In the genomic region with DNA sequence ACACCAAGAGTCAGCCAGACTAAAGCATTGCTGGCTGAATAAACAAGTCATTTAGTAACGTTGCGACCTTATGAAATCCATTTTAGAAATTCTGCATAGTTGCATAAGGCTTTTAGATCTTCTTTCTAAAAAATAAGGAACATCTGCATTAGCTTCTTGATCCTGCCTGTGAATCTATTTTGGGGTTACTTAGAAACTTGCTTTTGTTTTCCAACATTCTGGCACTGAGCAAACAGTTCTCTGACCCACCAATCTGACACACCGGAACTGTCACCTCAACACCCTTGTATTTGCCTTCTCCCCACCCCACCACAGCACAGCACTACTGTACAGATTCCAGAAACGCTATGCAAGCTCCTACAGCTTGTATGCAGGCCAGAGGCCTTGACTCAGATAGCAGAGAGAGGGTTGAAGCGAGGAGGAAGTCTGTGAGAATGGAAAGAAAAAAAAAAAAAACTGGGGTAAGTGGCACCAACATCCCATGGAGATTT, we compare ENCODE assay signal across 9 cellular contexts. TPM values are rescaled to one million over a fixed set of nuclear protein-coding genes. Genes with fewer than 3 reads are reported as not detected.
DNase-seq lines count a peak whose midpoint lies in the region; ATAC-seq and TF ChIP-seq lines count a peak whose summit lies in the region.
"Had no signal": no experiment of that assay in that cellular context is flagged by ENCODE, and none has a peak within 500 bp of the region (broad histone marks: within the 10 kb centered on the region; RNA-seq: fewer than 3 reads in every experiment).

No MANE protein-coding gene starts in this region.

- CTCF ChIA-PET in PC-3 (lab: Charles Lee): no interaction called here

- peaks cover 6% of the 10 kb centered on the region; the same call in 1 of the 2 replicates for H3K4me1 ChIP-seq in PC-3 (ENCODE audit: insufficient read depth, low read length)

- H3K4me3 ChIP-seq in cardiac fibroblast (replicated peaks in 1 of 2; ENCODE audit: low read depth in 2 of 2, low read length in 2 of 2) (no peak overlapping the region), PC-3 (ENCODE audit: low read length) (no peak overlapping the region)

- no peak overlapping the region for H3K9ac ChIP-seq in PC-3 (ENCODE audit: low read length)

- no peaks in the 10 kb centered on the region for H3K36me3 ChIP-seq in PC-3 (ENCODE audit: low read depth, low read length)

- TF ChIP-seq CTCF in cardiac fibroblast (IDR thresholded peaks at IDR 0.05; ENCODE audit: low read depth, low read length): no peak
- TF ChIP-seq CTCF in PC-3 (conservative IDR thresholded peaks at IDR 0.05; ENCODE audit: low read depth, low read length): no peak

- H3K79me2 ChIP-seq in PC-3 (ENCODE audit: low read length): no peaks in the 10 kb centered on the region

- POLR2A ChIA-PET in PC-3 (lab: Charles Lee; ENCODE audit: unreplicated experiment): no interaction called here

- no TSS peak for BruUV-seq in PC-3 (replicated peaks; lab: Mats Ljungman, UMichigan)

- no peak overlapping the region for H2AFZ ChIP-seq in PC-3 (ENCODE audit: low read length)

- no peaks in the 10 kb centered on the region for H4K20me1 ChIP-seq in PC-3 (ENCODE audit: low read length)

- H3K27ac ChIP-seq in PC-3 (ENCODE audit: low read length): no peak overlapping the region

- H3K9me2 ChIP-seq in PC-3 (replicated peaks; ENCODE audit: low read length): no peaks in the 10 kb centered on the region

- H3K4me2 ChIP-seq in PC-3 (ENCODE audit: low read length): no peak overlapping the region

- DNase-seq in HT1080 (ENCODE audit: low read depth): peak; percentile 72
- DNase-seq in cardiac fibroblast (ENCODE audit: low read depth in 2 of 2): peak; percentile 96 to 97
- DNase-seq in islet precursor cell: peak; percentile 60
- peak; percentile 86 for DNase-seq in stromal cell of bone marrow (ENCODE audit: low read depth)
- DNase-seq in PC-3: no peak
- DNase-seq: NCI-H774 had no signal

- intact Hi-C loops in PC-3 (cut with micrococcal nuclease): no loop called here

- no peaks in the 10 kb centered on the region for H3K27me3 ChIP-seq in PC-3 (ENCODE audit: low read length)

- no peaks in the 10 kb centered on the region for H3F3A ChIP-seq in PC-3 (ENCODE audit: low read length, unreplicated experiment)

- no peak for ATAC-seq in GM21529 (IDR thresholded peaks at IDR 0.05; ENCODE audit: unreplicated experiment)
- ATAC-seq in PC-3: no peak
- ATAC-seq in GM18498 (IDR thresholded peaks at IDR 0.05; ENCODE audit: unreplicated experiment): no peak
- no peak for ATAC-seq in HG03025 (IDR thresholded peaks at IDR 0.05; ENCODE audit: low FRiP score, unreplicated experiment)

- H3K9me3 ChIP-seq in PC-3 (ENCODE audit: low read length): no peaks in the 10 kb centered on the region

RNA-seq across cellular contexts. Expression of gene KIF13A, which starts 55.0 kb away (rescaled TPM):
- 23.8 and 26.1 TPM in 2 replicates for total RNA-seq in HT1080 (2014; rRNA removed; shearing (Covaris generic))
- polyA plus RNA-seq in HT1080 (2015; cell fraction: cytosol; rRNA removed): 16.9 and 19.9 TPM in 2 replicates
- polyA plus RNA-seq in HT1080 (2015; cell fraction: nucleus; rRNA removed): 14.9 and 15.5 TPM in 2 replicates
- total RNA-seq in PC-3 (2014; rRNA removed): 21.3 and 27.1 TPM in 2 replicates
